In genomic region chr22:39207141-39208012, GRCh38 we compare ENCODE assay signal across 10 cellular contexts. TPM values are rescaled to one million over a fixed set of nuclear protein-coding genes. Genes with fewer than 3 reads are reported as not detected.
A peak's percentile ranks its signal among the peaks of the same experiment; 100 is the strongest.
DNase-seq lines count a peak whose midpoint lies in the region; FAIRE-seq and TF ChIP-seq lines count a peak whose summit lies in the region.
"Had no signal": no experiment of that assay in that cellular context is flagged by ENCODE, and none has a peak within 500 bp of the region (broad histone marks: within the 10 kb centered on the region; RNA-seq: fewer than 3 reads in every experiment).

No MANE protein-coding gene starts in this region.

- peak overlapping the region; percentile 0 for H3K27ac Mint-ChIP-seq in Calu3 (ENCODE audit: unreplicated experiment)
- H3K27ac Mint-ChIP-seq in nephron, result peak overlapping the region in 2 of 3 experiments; percentile 6 to 55

- no peaks in the 10 kb centered on the region for H3K9me3 ChIP-seq in GM23248 (ENCODE audit: low read depth)

- BruUV-seq in Calu3 (replicated peaks; lab: Mats Ljungman, UMichigan), result no TSS peak

- no peaks in the 10 kb centered on the region for H3K27me3 ChIP-seq in bronchial epithelial cell (ENCODE audit: control insufficient read depth, insufficient read depth, low read length)
- no peaks in the 10 kb centered on the region for H3K27me3 ChIP-seq in GM23248 (replicated peaks; ENCODE audit: insufficient read depth)
- H3K27me3 ChIP-seq: dorsolateral prefrontal cortex had no signal

- intact Hi-C loops in Calu3 (cut with micrococcal nuclease; ENCODE audit: unreplicated experiment), result no loop called here

- in situ Hi-C loops in GM23248 (cut with MboI), result no loop called here

- H4K20me1 ChIP-seq in GM23248 (ENCODE audit: insufficient read depth), result no peaks in the 10 kb centered on the region

- H3K27me3 Mint-ChIP-seq in Calu3 (ENCODE audit: unreplicated experiment), result no peaks in the 10 kb centered on the region
- peaks cover 15% of the 10 kb centered on the region for H3K27me3 Mint-ChIP-seq in nephron (ENCODE audit: low read depth)

- H3K9me3 Mint-ChIP-seq in Calu3 (ENCODE audit: low read depth, unreplicated experiment) (no peaks in the 10 kb centered on the region), nephron (no peaks in the 10 kb centered on the region)

- H3K4me3 ChIP-seq in Jurkat, Clone E6-1 (ENCODE audit: low read length), result no peak overlapping the region
- H3K4me3 ChIP-seq in bronchial epithelial cell (ENCODE audit: low read depth, low read length) (no peak overlapping the region), GM23248 (no peak overlapping the region)
- H3K4me3 ChIP-seq: dorsolateral prefrontal cortex had no signal

- 77 to 78% methylated on average over 12 to 15 of the region's 15 CpGs for WGBS in GM23248 (ENCODE audit: low coverage in 1 of 2, low lambda C conversion rate in 2 of 2, missing lambda C conversion rate in 2 of 2), 2 experiments

- H3K4me3 Mint-ChIP-seq in Calu3 (ENCODE audit: low read depth, unreplicated experiment) (peak overlapping the region; percentile 1), nephron (no peak overlapping the region)

- no peaks in the 10 kb centered on the region for H3K9me2 ChIP-seq in GM23248 (ENCODE audit: insufficient read depth)

- FAIRE-seq in bronchial epithelial cell (lab: Jason Lieb, UNC), result no peak

- H3K27ac ChIP-seq in GM23248, result no peak overlapping the region
- H3K27ac ChIP-seq: dorsolateral prefrontal cortex had no signal

- 0 out of 2 replicates have a peak, but pooled peaks cover 3% of the 10 kb centered on the region for H3F3A ChIP-seq in GM23248 (ENCODE audit: insufficient read depth)

- H3K9ac ChIP-seq in GM23248, result no peak overlapping the region

- CTCF ChIA-PET in Calu3 (lab: Charles Lee), result interaction anchor here (0.5 to 1.8 kb wide), 5 partner anchors 8 to 84 kb away, joined by 3 to 6 read pairs (median 4); no protein-coding TSS in a partner anchor

- H3K79me2 ChIP-seq in GM23248 (ENCODE audit: insufficient read depth), result no peaks in the 10 kb centered on the region

- TF ChIP-seq CTCF in Calu3 (IDR thresholded peaks at IDR 0.05; ENCODE audit: unreplicated experiment), result no peak
- TF ChIP-seq CTCF in bronchial epithelial cell (IDR thresholded peaks at IDR 0.05; ENCODE audit: insufficient read depth, low read length, severe bottlenecking), result no peak
- TF ChIP-seq CTCF in nephron (IDR thresholded peaks at IDR 0.05; ENCODE audit: unreplicated experiment in 3 of 3), result no peak

- no peak overlapping the region for H2AFZ ChIP-seq in GM23248

- DNase-seq in Calu3, result peak; percentile 51
- peak; percentile 38 for DNase-seq in Jurkat, Clone E6-1 (ENCODE audit: low read depth, low spot score)
- peak; percentile 48 for DNase-seq in bronchial epithelial cell (ENCODE audit: low read depth)
- no peak for DNase-seq in GM23248
- DNase-seq in amniotic stem cell (lab: John Stamatoyannopoulos, UW), result no peak
- DNase-seq in SKM-1 treated with dmso at 0.1 percent for 144 hours (lab: John Stamatoyannopoulos, UW; ENCODE audit: unreplicated experiment), result no peak
- no peak for DNase-seq in Kasumi-1 (lab: John Stamatoyannopoulos, UW)
- DNase-seq: MM.1S had no signal

- no peak overlapping the region for H3K4me2 ChIP-seq in GM23248 (ENCODE audit: unreplicated experiment)

- peaks cover 53% of the 10 kb centered on the region for H3K4me1 Mint-ChIP-seq in Calu3 (ENCODE audit: low read depth, unreplicated experiment)
- H3K4me1 Mint-ChIP-seq in nephron, result peaks cover 19% of the 10 kb centered on the region

- no peaks in the 10 kb centered on the region for H3K36me3 ChIP-seq in bronchial epithelial cell (ENCODE audit: control insufficient read depth, insufficient read depth, low read length)
- no peaks in the 10 kb centered on the region for H3K36me3 ChIP-seq in GM23248 (ENCODE audit: low read depth)

- H3K4me1 ChIP-seq in GM23248 (ENCODE audit: insufficient read depth), result peaks cover 18% of the 10 kb centered on the region

- H3K36me3 Mint-ChIP-seq in Calu3 (ENCODE audit: insufficient read depth, unreplicated experiment), result peaks cover 33% of the 10 kb centered on the region
- no peaks in the 10 kb centered on the region for H3K36me3 Mint-ChIP-seq in nephron (ENCODE audit: low read depth)

RNA-seq across cellular contexts. Expression of gene PDGFB, which starts 37.4 kb away (rescaled TPM):
- total RNA-seq in Calu3 (2022) (12.1 and 25.9 TPM in 2 replicates), bronchial epithelial cell (1.1 and 5.6 TPM in 2 replicates)
- not detected for polyA plus RNA-seq in Jurkat, Clone E6-1 (2012; ENCODE audit: insufficient read depth, insufficient read length)
- total RNA-seq in GM23248 (2014; rRNA removed; shearing (Covaris generic)), result not detected in 2 replicates
- 0.14 and 0.49 TPM in 2 replicates for polyA plus RNA-seq in GM23248 (2016; fragmentation: Nextera tagmentation; extraction: Ambion mirVana)

RNA-seq across cellular contexts. Expression of gene CBX7, which starts 54.9 kb away (rescaled TPM):
- total RNA-seq in Calu3 (2022) (10.5 and 11.8 TPM in 2 replicates), bronchial epithelial cell (1.8 and 2.1 TPM in 2 replicates)
- 5.1 TPM for polyA plus RNA-seq in Jurkat, Clone E6-1 (2012; ENCODE audit: insufficient read depth, insufficient read length)
- 3.8 and 10.4 TPM in 2 replicates for total RNA-seq in GM23248 (2014; rRNA removed; shearing (Covaris generic))
- polyA plus RNA-seq in GM23248 (2016; fragmentation: Nextera tagmentation; extraction: Ambion mirVana), result 2.5 and 2.9 TPM in 2 replicates

Comparison
In these comparisons a context has a peak if more than half of its experiments do, and no peak if none do; other contexts are left out.
1. DNase-seq: peak in Calu3 (single experiment), Jurkat, Clone E6-1 (single experiment) and bronchial epithelial cell (single experiment); none in GM23248 (single experiment), amniotic stem cell (single experiment), SKM-1 treated with dmso at 0.1 percent for 144 hours (single experiment) and Kasumi-1 (0 of 2).